18 cellular contexts compared by ENCODE assay signal in genomic region chr1:236009193-236009592, GRCh38. TPM values are rescaled to one million over a fixed set of nuclear protein-coding genes. Genes with fewer than 3 reads are reported as not detected.
A peak's percentile ranks its signal among the peaks of the same experiment; 100 is the strongest.
DNase-seq lines count a peak whose midpoint lies in the region; ATAC-seq and TF ChIP-seq lines count a peak whose summit lies in the region.
"Had no signal": no experiment of that assay in that cellular context is flagged by ENCODE, and none has a peak within 500 bp of the region (broad histone marks: within the 10 kb centered on the region; RNA-seq: fewer than 3 reads in every experiment).

No MANE protein-coding gene starts in this region.

- H3K4me3 ChIP-seq in astrocyte of the spinal cord (ENCODE audit: low read depth, low read length) (no peak overlapping the region), fibroblast of villous mesenchyme (ENCODE audit: low read depth, low read length) (no peak overlapping the region), upper lobe of left lung (no peak overlapping the region), MM.1S (ENCODE audit: low read length) (no peak overlapping the region), Karpas-422 (ENCODE audit: low read length) (no peak overlapping the region)
- H3K4me3 ChIP-seq: MG63, mucosa of descending colon had no signal

- H3K36me3 ChIP-seq in upper lobe of left lung: peaks cover 0 to 40% (median 3%) of the 10 kb centered on the region in 4 donors
- H3K36me3 ChIP-seq in MM.1S (replicated peaks; ENCODE audit: insufficient read depth, low read length): no peaks in the 10 kb centered on the region
- no peaks in the 10 kb centered on the region for H3K36me3 ChIP-seq in Karpas-422 (ENCODE audit: insufficient read depth, low read length)
- H3K36me3 ChIP-seq: MG63 had no signal

- TF ChIP-seq POLR2A in upper lobe of left lung (IDR thresholded peaks at IDR 0.05): no peak

- H4K20me1 ChIP-seq in MM.1S (ENCODE audit: insufficient read depth, low read length) (no peaks in the 10 kb centered on the region), Karpas-422 (ENCODE audit: insufficient read depth, low read depth, low read length) (no peaks in the 10 kb centered on the region)

- peak overlapping the region; percentile 51 for H3K27ac Mint-ChIP-seq in neural crest cell (ENCODE audit: unreplicated experiment)
- H3K27ac Mint-ChIP-seq: activated T-helper 2 cell treated with anti-CD3 and anti-CD28 coated beads, Interferon-gamma antibody, Interleukin-2, Interleukin-4, amounts not matched to agents 10 μg/mL and 5 μg/mL and 100 μg/mL, durations not matched to agents 14 hours and 24 hours and 36 hours had no signal

- H3K4me1 ChIP-seq in upper lobe of left lung (no peaks in the 10 kb centered on the region), MM.1S (ENCODE audit: low read length) (no peaks in the 10 kb centered on the region), Karpas-422 (ENCODE audit: low read length) (no peaks in the 10 kb centered on the region)

- peaks cover 13% of the 10 kb centered on the region for H3K36me3 Mint-ChIP-seq in neural crest cell (ENCODE audit: low read depth)

- H3K79me2 ChIP-seq in MM.1S (ENCODE audit: low read length) (no peaks in the 10 kb centered on the region), Karpas-422 (ENCODE audit: low read length) (no peaks in the 10 kb centered on the region)

- H3K4me1 Mint-ChIP-seq in neural crest cell: peaks cover under 1% of the 10 kb centered on the region

- no peaks in the 10 kb centered on the region for H3K27me3 Mint-ChIP-seq in neural crest cell (ENCODE audit: low read depth)

- no peak overlapping the region for H3K9ac ChIP-seq in MM.1S (ENCODE audit: low read length)
- no peak overlapping the region for H3K9ac ChIP-seq in Karpas-422 (ENCODE audit: low read length)

- H3K27me3 ChIP-seq in upper lobe of left lung (no peaks in the 10 kb centered on the region), MM.1S (replicated peaks; ENCODE audit: insufficient read depth, low read length) (no peaks in the 10 kb centered on the region), Karpas-422 (ENCODE audit: low read length) (no peaks in the 10 kb centered on the region)
- H3K27me3 ChIP-seq: MG63 had no signal

- TF ChIP-seq CTCF in astrocyte of the spinal cord (IDR thresholded peaks at IDR 0.05; ENCODE audit: low read depth, low read length): no peak
- no peak for TF ChIP-seq CTCF in fibroblast of villous mesenchyme (IDR thresholded peaks at IDR 0.05; ENCODE audit: insufficient read depth, low read depth, low read length)
- TF ChIP-seq CTCF in neural crest cell (conservative IDR thresholded peaks at IDR 0.05): no peak
- TF ChIP-seq CTCF in upper lobe of left lung (IDR thresholded peaks at IDR 0.05): no peak
- no peak for TF ChIP-seq CTCF in MM.1S (IDR thresholded peaks at IDR 0.05; ENCODE audit: low read length)

- H2AFZ ChIP-seq in MM.1S (ENCODE audit: low read length) (no peak overlapping the region), Karpas-422 (ENCODE audit: low read length) (no peak overlapping the region)

- 59 to 62% methylated on average over 5 of the region's 5 CpGs for WGBS in upper lobe of left lung, 2 donors

- no peaks in the 10 kb centered on the region for H3F3A ChIP-seq in MM.1S (ENCODE audit: insufficient read depth, low read length)

- H3K27ac ChIP-seq in upper lobe of left lung (peak overlapping the region; percentile 34 to 59 (median 48)), MM.1S (ENCODE audit: low read length) (no peak overlapping the region), Karpas-422 (ENCODE audit: low read length) (no peak overlapping the region)

- no peaks in the 10 kb centered on the region for H3K9me3 Mint-ChIP-seq in neural crest cell
- H3K9me3 Mint-ChIP-seq: activated T-helper 2 cell treated with anti-CD3 and anti-CD28 coated beads, Interferon-gamma antibody, Interleukin-2, Interleukin-4, amounts not matched to agents 10 μg/mL and 5 μg/mL and 100 μg/mL, durations not matched to agents 14 hours and 24 hours and 36 hours had no signal

- in situ Hi-C loops in astrocyte of the spinal cord (cut with HindIII; ENCODE audit: low sequenced_read_pairs): no loop called here

- DNase-seq in astrocyte of the spinal cord (ENCODE audit: low read depth, low spot score) (peak; percentile 34), fibroblast of villous mesenchyme (ENCODE audit: low read depth) (peak; percentile 72), neural crest cell (ENCODE audit: low read depth, low spot score) (no peak), upper lobe of left lung (no peak), inferior parietal cortex (ENCODE audit: extremely low spot score) (no peak), MM.1S (no peak), Karpas-422 (no peak)
- DNase-seq: DMS53, foreskin melanocyte, GOT3, MG63, mucosa of descending colon, NCI-H2029, NCI-H524, posterior cingulate gyrus had no signal

- no peak overlapping the region for H3K4me3 Mint-ChIP-seq in neural crest cell

- no peak for ATAC-seq in upper lobe of left lung (ENCODE audit: low FRiP score in 2 of 2)
- ATAC-seq in HG03097 (IDR thresholded peaks at IDR 0.05; ENCODE audit: low FRiP score, unreplicated experiment): no peak
- ATAC-seq: mucosa of descending colon had no signal

- no peaks in the 10 kb centered on the region for H3K9me2 ChIP-seq in MM.1S (replicated peaks; ENCODE audit: insufficient read depth, low read length)
- H3K9me2 ChIP-seq in Karpas-422 (replicated peaks; ENCODE audit: insufficient read depth, low read length): no peaks in the 10 kb centered on the region

- no peak for TF ChIP-seq EP300 in upper lobe of left lung (IDR thresholded peaks at IDR 0.05)

- no peaks in the 10 kb centered on the region for H3K9me3 ChIP-seq in upper lobe of left lung
- H3K9me3 ChIP-seq in MM.1S (replicated peaks; ENCODE audit: insufficient read depth, low read length): no peaks in the 10 kb centered on the region
- no peaks in the 10 kb centered on the region for H3K9me3 ChIP-seq in Karpas-422 (ENCODE audit: low read length)
- H3K9me3 ChIP-seq: MG63, mucosa of descending colon had no signal

- H3K4me2 ChIP-seq in MM.1S (ENCODE audit: low read depth, low read length): no peak overlapping the region
- no peak overlapping the region for H3K4me2 ChIP-seq in Karpas-422 (ENCODE audit: low read depth, low read length, poor library complexity, severe bottlenecking)

RNA-seq across cellular contexts. Expression of gene NID1, which starts 55.7 kb away (rescaled TPM):
- total RNA-seq in fibroblast of villous mesenchyme: 204 and 211 TPM in 2 replicates
- 88.7 and 90.3 TPM in 2 replicates for total RNA-seq in neural crest cell
- 10 to 100 TPM; 26.8 to 81.1 (median 46.1) TPM for total RNA-seq in upper lobe of left lung
- not detected in 2 replicates for total RNA-seq in Karpas-422 (2014; rRNA removed; shearing (Covaris generic); ENCODE audit: low replicate concordance)
- total RNA-seq: HT-29 had no signal

Comparison
In these comparisons a context has a peak if more than half of its experiments do, and no peak if none do; other contexts are left out.
1. DNase-seq: peak in astrocyte of the spinal cord (single experiment) and fibroblast of villous mesenchyme (single experiment); none in neural crest cell (single experiment), upper lobe of left lung (0 of 2), inferior parietal cortex (single experiment), MM.1S (single experiment) and Karpas-422 (single experiment).
2. H3K27ac ChIP-seq: peak in upper lobe of left lung (4 of 4); none in MM.1S (single experiment) and Karpas-422 (single experiment).
3. RNA of gene NID1, which starts 55.7 kb away (total RNA-seq): 204 to 211 TPM in fibroblast of villous mesenchyme, 88.7 to 90.3 TPM in neural crest cell and 26.8 to 81.1 TPM in upper lobe of left lung; not detected in Karpas-422; every median in the first group is over 10 times any median in the second.